In genomic region chr17:385195-385835, GRCh38 we compare ENCODE assay signal across 8 cellular contexts. TPM values are rescaled to one million over a fixed set of nuclear protein-coding genes. Genes with fewer than 3 reads are reported as not detected.
A peak's percentile ranks its signal among the peaks of the same experiment; 100 is the strongest.
DNase-seq lines count a peak whose midpoint lies in the region; ATAC-seq, FAIRE-seq and TF ChIP-seq lines count a peak whose summit lies in the region.

No MANE protein-coding gene starts in this region.

- no peak for TF ChIP-seq EP300 in SK-N-SH (IDR thresholded peaks at IDR 0.05; ENCODE audit: borderline replicate concordance in 1 of 2, low read depth in 1 of 2, low read length in 1 of 2)

- no peak for TF ChIP-seq RAD21 in SK-N-SH (IDR thresholded peaks at IDR 0.05; ENCODE audit: low read length)

- no peak overlapping the region for H3K9ac ChIP-seq in SK-N-SH

- TF ChIP-seq CTCF in SK-N-SH (IDR thresholded peaks at IDR 0.05) (no peak), dorsolateral prefrontal cortex (IDR thresholded peaks at IDR 0.05 in 54 of 56, conservative IDR thresholded peaks at IDR 0.05 in 2 of 56; ENCODE audit: low read depth in 1 of 56, partially characterized antibody in 56 of 56) (no peak)

- H3K36me3 ChIP-seq in SK-N-SH (replicated peaks in 1 of 2; ENCODE audit: control insufficient read depth in 1 of 2, insufficient read depth in 2 of 2, low read length in 1 of 2) (no peaks in the 10 kb centered on the region), mesodermal cell (ENCODE audit: control insufficient read depth, insufficient read depth, low read length) (no peaks in the 10 kb centered on the region)

- no peaks in the 10 kb centered on the region for H3K9me2 ChIP-seq in SK-N-SH

- peak overlapping the region; percentile 74; the same call in 1 of the 2 replicates for H3K4me2 ChIP-seq in SK-N-SH

- H3K27me3 ChIP-seq in SK-N-SH (ENCODE audit: insufficient read depth) (no peaks in the 10 kb centered on the region), dorsolateral prefrontal cortex (peaks cover 0 to 6% (median 0%) of the 10 kb centered on the region in 45 donors)

- WGBS in SK-N-SH (ENCODE audit: low lambda C conversion rate): 18% methylated on average over 10 of the region's 69 CpGs
- 1 to 2% methylated on average over 32 to 36 of the region's 69 CpGs for WGBS in mesodermal cell (ENCODE audit: insufficient coverage in 2 of 2), 2 experiments

- H3K4me1 ChIP-seq in SK-N-SH (ENCODE audit: control insufficient read depth in 1 of 2, insufficient read depth in 2 of 2, low read depth in 1 of 2, low read length in 1 of 2) (peaks cover 5 to 22% of the 10 kb centered on the region in 2 experiments; a peak in 2 of 4 replicates), mesodermal cell (ENCODE audit: control insufficient read depth, insufficient read depth, low read length, poor library complexity, severe bottlenecking) (peaks cover 6% of the 10 kb centered on the region)

- POLR2A ChIA-PET in SK-N-SH (lab: Yijun Ruan, JAX): no interaction called here

- intact Hi-C loops in dorsolateral prefrontal cortex (cut with DNase I): loop anchor here in 1 of 2 donors (5.0 kb wide), 1 partner anchor 238 kb away; no protein-coding TSS in a partner anchor

- no peaks in the 10 kb centered on the region for H4K20me1 ChIP-seq in SK-N-SH (ENCODE audit: insufficient read depth)

- H3F3A ChIP-seq in SK-N-SH (replicated peaks; ENCODE audit: insufficient read depth): no peaks in the 10 kb centered on the region

- H3K79me2 ChIP-seq in SK-N-SH (ENCODE audit: insufficient read depth): no peaks in the 10 kb centered on the region

- H3K4me3 ChIP-seq in SK-N-SH (ENCODE audit: low read depth in 2 of 2, low read length in 1 of 2) (peak overlapping the region; percentile 50 to 54), dorsolateral prefrontal cortex (peak overlapping the region in 58 of 59 donors; percentile 26 to 66 (median 46)), mesodermal cell (ENCODE audit: extremely low read depth, insufficient read depth, low read length, poor library complexity, severe bottlenecking) (peak overlapping the region; percentile 27)

- no peak for FAIRE-seq in urothelium cell line (lab: Jason Lieb, UNC)

- CTCF ChIA-PET in SK-N-SH (lab: Yijun Ruan, JAX): interaction anchor here (0.6 to 3.0 kb wide), 19 partner anchors 9 to 307 kb away, joined by 3 to 33 read pairs (median 5); partner anchors contain the start of gene RPH3AL

- no peak overlapping the region for H3K27ac ChIP-seq in SK-N-SH (ENCODE audit: low read depth in 2 of 2, low read length in 1 of 2)
- peak overlapping the region in 24 of 59 donors; percentile 9 to 76 (median 25) for H3K27ac ChIP-seq in dorsolateral prefrontal cortex
- H3K27ac ChIP-seq in mesodermal cell (ENCODE audit: low read depth, low read length, severe bottlenecking): no peak overlapping the region

- no peak overlapping the region for H2AFZ ChIP-seq in SK-N-SH (ENCODE audit: low read depth)

- no peak for ATAC-seq in HG03039 (IDR thresholded peaks at IDR 0.05; ENCODE audit: unreplicated experiment)
- ATAC-seq in HG02852 (IDR thresholded peaks at IDR 0.05; ENCODE audit: unreplicated experiment): no peak

- H3K9me3 ChIP-seq in SK-N-SH: no peaks in the 10 kb centered on the region
- no peaks in the 10 kb centered on the region for H3K9me3 ChIP-seq in mesodermal cell (ENCODE audit: control insufficient read depth, low read length)

- DNase-seq in NCI-H2029 (lab: John Stamatoyannopoulos, UW) (peak; percentile 10), NCI-H2029 treated with DMSO at 0.1 percent for 48 hours (lab: John Stamatoyannopoulos, UW) (no peak), SK-N-SH (peak; percentile 74), dorsolateral prefrontal cortex (peak in 1 of 10 donors; percentile 41), urothelium cell line (ENCODE audit: low spot score) (peak; percentile 52)

TF ChIP-seq in SK-N-SH, 30 proteins besides CTCF, POLR2A, EP300 and RAD21:
- no peak for TF ChIP-seq NFIC (IDR thresholded peaks at IDR 0.05; ENCODE audit: borderline replicate concordance)
- TF ChIP-seq, protein P1, sequence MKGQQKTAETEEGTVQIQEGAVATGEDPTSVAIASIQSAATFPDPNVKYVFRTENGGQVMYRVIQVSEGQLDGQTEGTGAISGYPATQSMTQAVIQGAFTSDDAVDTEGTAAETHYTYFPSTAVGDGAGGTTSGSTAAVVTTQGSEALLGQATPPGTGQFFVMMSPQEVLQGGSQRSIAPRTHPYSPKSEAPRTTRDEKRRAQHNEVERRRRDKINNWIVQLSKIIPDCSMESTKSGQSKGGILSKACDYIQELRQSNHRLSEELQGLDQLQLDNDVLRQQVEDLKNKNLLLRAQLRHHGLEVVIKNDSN (IDR thresholded peaks at IDR 0.05; ENCODE audit: borderline replicate concordance, low read depth): no peak
- no peak for TF ChIP-seq GABPA (IDR thresholded peaks at IDR 0.05; ENCODE audit: low read depth)
- no peak for TF ChIP-seq SMC3 (IDR thresholded peaks at IDR 0.05; ENCODE audit: low read depth, low read length)

RNA-seq across cellular contexts. Expression of gene RPH3AL, which starts 32.7 kb away (rescaled TPM):
- polyA plus RNA-seq in SK-N-SH (2012; rRNA removed): 2.9 and 4.4 TPM in 2 replicates
- 1.8 and 2.5 TPM in 2 replicates for polyA plus RNA-seq in SK-N-SH (2012; cell fraction: cytosol; rRNA removed)
- 3.0 and 3.6 TPM in 2 replicates for polyA plus RNA-seq in SK-N-SH (2012; cell fraction: nucleus; rRNA removed)
- 10 to 100 TPM in 51 of 120 experiments, 1 to 10 TPM in 69; 4.2 to 18.6 (median 9.3) TPM for total RNA-seq in dorsolateral prefrontal cortex
- polyA plus RNA-seq in mesodermal cell (2013, experiment 1 of 2): 6.6 TPM
- 5.0 TPM for polyA plus RNA-seq in mesodermal cell (2013, experiment 2 of 2)
